17 cellular contexts compared by ENCODE assay signal in genomic region chr15:48955370-48955769, GRCh38. TPM values are rescaled to one million over a fixed set of nuclear protein-coding genes. Genes with fewer than 3 reads are reported as not detected.
DNase-seq lines count a peak whose midpoint lies in the region; ATAC-seq and TF ChIP-seq lines count a peak whose summit lies in the region.
"Had no signal": no experiment of that assay in that cellular context is flagged by ENCODE, and none has a peak within 500 bp of the region (broad histone marks: within the 10 kb centered on the region; RNA-seq: fewer than 3 reads in every experiment).

No MANE protein-coding gene starts in this region.

- peaks cover 5% of the 10 kb centered on the region for H3K4me1 ChIP-seq in IMR-90 (ENCODE audit: control insufficient read depth, insufficient read depth, low read length)
- H3K4me1 ChIP-seq in ascending aorta = peaks cover 5 to 10% of the 10 kb centered on the region in 2 donors
- H3K4me1 ChIP-seq in esophagus muscularis mucosa = peaks cover 0 to 8% (median 0%) of the 10 kb centered on the region in 4 donors
- peaks cover 5 to 16% of the 10 kb centered on the region in 2 donors for H3K4me1 ChIP-seq in thoracic aorta (ENCODE audit: control insufficient read depth in 1 of 2, low read depth in 2 of 2)

- no peaks in the 10 kb centered on the region for H3K9me3 ChIP-seq in IMR-90 (ENCODE audit: control insufficient read depth, insufficient read depth, low read length)
- no peaks in the 10 kb centered on the region for H3K9me3 ChIP-seq in ascending aorta
- no peaks in the 10 kb centered on the region for H3K9me3 ChIP-seq in esophagus muscularis mucosa
- H3K9me3 ChIP-seq in thoracic aorta = no peaks in the 10 kb centered on the region

- no peak overlapping the region for H2AFZ ChIP-seq in IMR-90 (replicated peaks; ENCODE audit: low read length, poor library complexity)

- dilution Hi-C loops in IMR-90 (cut with HindIII; ENCODE audit: low sequenced_read_pairs, unreplicated experiment) = no loop called here

- intact Hi-C loops in IMR-90 (cut with micrococcal nuclease) (no loop called here), ascending aorta (cut with DNase I) (no loop called here), esophagus muscularis mucosa (cut with DNase I) (no loop called here)

- H3K23ac ChIP-seq in IMR-90 (ENCODE audit: low read depth, low read length) = no peak overlapping the region

- no peak overlapping the region for H4K5ac ChIP-seq in IMR-90 (ENCODE audit: low read depth, low read length)

- H3K4me2 ChIP-seq in IMR-90 (ENCODE audit: low read depth, low read length) = no peak overlapping the region

- 93% methylated on average over 2 of the region's 4 CpGs; no CpG with 5 or more reads in 1 of the 2 experiments for WGBS in IMR-90 (ENCODE audit: extremely low coverage in 2 of 2, insufficient read length in 1 of 2), 2 experiments
- WGBS in esophagus muscularis mucosa = 86% methylated on average over 4 of the region's 4 CpGs

- H3K36me3 ChIP-seq in IMR-90 (ENCODE audit: control insufficient read depth, insufficient read depth, low read length) (no peaks in the 10 kb centered on the region; the same call in 1 of the 2 replicates), ascending aorta (no peaks in the 10 kb centered on the region), esophagus muscularis mucosa (no peaks in the 10 kb centered on the region), thoracic aorta (no peaks in the 10 kb centered on the region)

- H2BK20ac ChIP-seq in IMR-90 (ENCODE audit: low read depth, low read length) = no peak overlapping the region

- 0 out of 3 replicates have a peak overlapping the region, but pooled peaks have one; percentile 58 for H2BK15ac ChIP-seq in IMR-90 (ENCODE audit: low read depth, low read length)

- peak overlapping the region; percentile 51; the same call in 1 of the 2 replicates for H2AK5ac ChIP-seq in IMR-90 (ENCODE audit: low read depth, low read length)

- H3K18ac ChIP-seq in IMR-90 (ENCODE audit: low read depth, low read length) = no peak overlapping the region

- CTCF ChIA-PET in IMR-90 (lab: Yijun Ruan, JAX) = no interaction called here

- no peak overlapping the region for H3K14ac ChIP-seq in IMR-90 (replicated peaks; ENCODE audit: low read depth, low read length)

- no peak overlapping the region for H4K8ac ChIP-seq in IMR-90 (ENCODE audit: low read depth in 2 of 2, low read length in 2 of 2)

- peaks cover 11% of the 10 kb centered on the region; the same call in 1 of the 2 replicates for H3K9me1 ChIP-seq in IMR-90 (ENCODE audit: insufficient read depth, low read length)

- no peak for TF ChIP-seq CTCF in IMR-90 (conservative IDR thresholded peaks at IDR 0.05; ENCODE audit: low read depth, low read length)
- TF ChIP-seq CTCF in ascending aorta (IDR thresholded peaks at IDR 0.05) = no peak
- TF ChIP-seq CTCF in esophagus muscularis mucosa (IDR thresholded peaks at IDR 0.05) = no peak
- no peak for TF ChIP-seq CTCF in thoracic aorta (IDR thresholded peaks at IDR 0.05)

- H3K27ac ChIP-seq in IMR-90 (ENCODE audit: insufficient read depth, low read length) = no peak overlapping the region
- H3K27ac ChIP-seq in ascending aorta = peak overlapping the region; percentile 66 to 68
- H3K27ac ChIP-seq in esophagus muscularis mucosa (replicated peaks in 1 of 4) = no peak overlapping the region
- peak overlapping the region; percentile 53 to 68 for H3K27ac ChIP-seq in thoracic aorta

- no peak overlapping the region for H3K56ac ChIP-seq in IMR-90 (ENCODE audit: extremely low read depth, insufficient read depth, low read length)

- H2AK9ac ChIP-seq in IMR-90 (replicated peaks; ENCODE audit: low read depth, low read length, poor library complexity) = no peak overlapping the region

- no peak for TF ChIP-seq EP300 in esophagus muscularis mucosa (IDR thresholded peaks at IDR 0.05)

- no peaks in the 10 kb centered on the region for H3K27me3 ChIP-seq in IMR-90 (ENCODE audit: control insufficient read depth, insufficient read depth, low read length)
- H3K27me3 ChIP-seq in ascending aorta = no peaks in the 10 kb centered on the region
- no peaks in the 10 kb centered on the region for H3K27me3 ChIP-seq in esophagus muscularis mucosa
- no peaks in the 10 kb centered on the region for H3K27me3 ChIP-seq in thoracic aorta (replicated peaks; ENCODE audit: insufficient read depth)

- in situ Hi-C loops in IMR-90 (cut with MboI; ENCODE audit: low sequenced_read_pairs) = loop anchor here (25.0 kb wide), 1 partner anchor 593 kb away; no protein-coding TSS in a partner anchor

- no TSS peak for BruUV-seq in IMR-90 (replicated peaks; lab: Mats Ljungman, UMichigan)

- H3K4ac ChIP-seq in IMR-90 (ENCODE audit: low read depth, low read length) = peak overlapping the region; percentile 26; the same call in 1 of the 2 replicates

- POLR2A ChIA-PET in IMR-90 (lab: Charles Lee; ENCODE audit: unreplicated experiment) = no interaction called here

- TF ChIP-seq POLR2A in IMR-90 (IDR thresholded peaks at IDR 0.05; ENCODE audit: low read depth, low read length) (no peak), esophagus muscularis mucosa (IDR thresholded peaks at IDR 0.05; ENCODE audit: low read depth) (no peak)

- ATAC-seq in IMR-90 (ENCODE audit: low read depth) (no peak), thoracic aorta (ENCODE audit: insufficient number of reproducible peaks, low FRiP score, low read depth) (no peak), SK-N-SH treated with all-trans-retinoic acid at 6 μM for 48 hours (no peak)

- H4K91ac ChIP-seq in IMR-90 (ENCODE audit: insufficient read depth, low read depth, low read length) = no peak overlapping the region

- H3K4me3 ChIP-seq in IMR-90 (ENCODE audit: insufficient read depth, low read depth, low read length) = no peak overlapping the region
- H3K4me3 ChIP-seq in ascending aorta = no peak overlapping the region
- no peak overlapping the region for H3K4me3 ChIP-seq in esophagus muscularis mucosa
- H3K4me3 ChIP-seq in thoracic aorta = no peak overlapping the region

- DNase-seq in IMR-90 (no peak), ascending aorta (ENCODE audit: low spot score in 2 of 2) (no peak), esophagus muscularis mucosa (ENCODE audit: extremely low spot score) (peak; percentile 66), thoracic aorta (ENCODE audit: low spot score) (no peak), iPS-NIHi7 (ENCODE audit: extremely low spot score) (no peak), SKM-1 treated with dmso at 0.1 percent for 144 hours (lab: John Stamatoyannopoulos, UW; ENCODE audit: unreplicated experiment) (no peak), OCI-M1 (lab: John Stamatoyannopoulos, UW) (no peak)
- DNase-seq: C1 segment of cervical spinal cord; Calu3; CD4-positive, alpha-beta memory T cell; COR-L47; DMS53; DMS79 treated with DMSO at 0.1 percent for 48 hours; H7; HCEC 1CT had no signal

- TF ChIP-seq RAD21 in IMR-90 (IDR thresholded peaks at IDR 0.05; ENCODE audit: low read length) = no peak

- H3K79me1 ChIP-seq in IMR-90 (ENCODE audit: low read depth in 1 of 2, low read length in 2 of 2) = peaks cover 8 to 43% of the 10 kb centered on the region in 2 experiments; a peak in 3 of 4 replicates

- no peak overlapping the region for H2BK120ac ChIP-seq in IMR-90 (ENCODE audit: low read depth, low read length)

- H2BK5ac ChIP-seq in IMR-90 (ENCODE audit: low read depth, low read length, poor library complexity, severe bottlenecking) = no peak overlapping the region

- H3K9ac ChIP-seq in IMR-90 (ENCODE audit: low read depth, low read length) = no peak overlapping the region

- no peaks in the 10 kb centered on the region for H4K20me1 ChIP-seq in IMR-90 (ENCODE audit: insufficient read depth, low read length)

TF ChIP-seq in IMR-90, 13 proteins besides CTCF, POLR2A, EP300 and RAD21 (continues in another document):
- TF ChIP-seq CHD1 (IDR thresholded peaks at IDR 0.05; ENCODE audit: low read depth, low read length) (no peak), USF2 (IDR thresholded peaks at IDR 0.05; ENCODE audit: low read depth, low read length) (no peak), CEBPB (IDR thresholded peaks at IDR 0.05; ENCODE audit: low read depth, low read length) (no peak), BHLHE40 (IDR thresholded peaks at IDR 0.05; ENCODE audit: low read depth, low read length) (no peak), RCOR1 (IDR thresholded peaks at IDR 0.05; ENCODE audit: insufficient replicate concordance, low read length) (no peak), MAFK (IDR thresholded peaks at IDR 0.05; ENCODE audit: low read depth, low read length) (no peak)

TF ChIP-seq in SK-N-SH treated with all-trans-retinoic acid at 6 μM for 48 hours, 23 proteins besides CTCF, POLR2A, EP300 and RAD21 (continues in another document):
- TF ChIP-seq TCF4 (CRISPR knock-in tag; IDR thresholded peaks at IDR 0.05; ENCODE audit: borderline replicate concordance) (no peak), GLIS3 (CRISPR knock-in tag; IDR thresholded peaks at IDR 0.05) (no peak), TOX (CRISPR knock-in tag; IDR thresholded peaks at IDR 0.05; ENCODE audit: borderline replicate concordance) (no peak), ISL1 (CRISPR knock-in tag; IDR thresholded peaks at IDR 0.05) (no peak), TSHZ2 (CRISPR knock-in tag; IDR thresholded peaks at IDR 0.05) (no peak), ZNF70 (CRISPR knock-in tag; IDR thresholded peaks at IDR 0.05) (no peak)

RNA-seq across cellular contexts. Expression of gene SHC4, which starts 8.3 kb away (rescaled TPM):
- total RNA-seq in IMR-90 (2012; rRNA removed) (2.5 and 2.7 TPM in 2 replicates), ascending aorta (7.2 TPM), esophagus muscularis mucosa (1 to 10 TPM; 1.8 to 2.3 (median 2.1) TPM), thoracic aorta (10 to 100 TPM; 13.8 to 16.1 TPM)
- polyA plus RNA-seq in IMR-90 (2012; rRNA removed) = 0.91 and 0.95 TPM in 2 replicates
- polyA plus RNA-seq in IMR-90 (2012; cell fraction: cytosol; rRNA removed) = 0.34 and 0.49 TPM in 2 replicates
- 0.65 and 2.8 TPM in 2 replicates for polyA plus RNA-seq in IMR-90 (2012; cell fraction: nucleus; rRNA removed; ENCODE audit: low replicate concordance)
- total RNA-seq: G401 had no signal
- polyA plus RNA-seq: CD4-positive, alpha-beta memory T cell had no signal

Comparison
In these comparisons a context has a peak if more than half of its experiments do, and no peak if none do; other contexts are left out.
1. H3K27ac ChIP-seq: peak in ascending aorta (2 of 2) and thoracic aorta (2 of 2); none in IMR-90 (single experiment) and esophagus muscularis mucosa (0 of 4).